ENCODE assay signal across 15 cellular contexts in genomic region chr1:55579332-55579996, GRCh38.
A peak's percentile ranks its signal among the peaks of the same experiment; 100 is the strongest.
DNase-seq lines count a peak whose midpoint lies in the region; ATAC-seq and TF ChIP-seq lines count a peak whose summit lies in the region.
"Had no signal": no experiment of that assay in that cellular context is flagged by ENCODE, and none has a peak within 500 bp of the region (broad histone marks: within the 10 kb centered on the region; RNA-seq: fewer than 3 reads in every experiment).

No MANE protein-coding gene starts in this region.

- H3K9me3 ChIP-seq in IMR-90 (ENCODE audit: control insufficient read depth, insufficient read depth, low read length) (no peaks in the 10 kb centered on the region), prostate gland (no peaks in the 10 kb centered on the region), uterus (no peaks in the 10 kb centered on the region)

- peak overlapping the region; percentile 61; the same call in 1 of the 2 replicates for H2AK5ac ChIP-seq in IMR-90 (ENCODE audit: low read depth, low read length)

- WGBS in IMR-90 (ENCODE audit: extremely low coverage in 2 of 2, insufficient read length in 1 of 2), 2 experiments, result 100% methylated on average over 1 of the region's 3 CpGs; no CpG with 5 or more reads in 1 of the 2 experiments
- 86% methylated on average over 3 of the region's 3 CpGs for WGBS in prostate gland

- H3K4me3 ChIP-seq in IMR-90 (ENCODE audit: insufficient read depth, low read depth, low read length), result no peak overlapping the region
- no peak overlapping the region for H3K4me3 ChIP-seq in prostate gland
- H3K4me3 ChIP-seq in uterus, result no peak overlapping the region

- TF ChIP-seq CTCF in IMR-90 (conservative IDR thresholded peaks at IDR 0.05; ENCODE audit: low read depth, low read length), result no peak
- TF ChIP-seq CTCF in prostate gland (IDR thresholded peaks at IDR 0.05), result no peak
- TF ChIP-seq CTCF in uterus (IDR thresholded peaks at IDR 0.05), result no peak

- no peak overlapping the region for H2AFZ ChIP-seq in IMR-90 (replicated peaks; ENCODE audit: low read length, poor library complexity)

- no peak overlapping the region for H3K56ac ChIP-seq in IMR-90 (ENCODE audit: extremely low read depth, insufficient read depth, low read length)

- H3K14ac ChIP-seq in IMR-90 (replicated peaks; ENCODE audit: low read depth, low read length), result peak overlapping the region; percentile 68

- ATAC-seq in IMR-90 (ENCODE audit: low read depth) (no peak), HG03039 (IDR thresholded peaks at IDR 0.05; ENCODE audit: unreplicated experiment) (no peak), GM18867 (IDR thresholded peaks at IDR 0.05; ENCODE audit: unreplicated experiment) (no peak)
- ATAC-seq: HepG2 had no signal

- H3K9me1 ChIP-seq in IMR-90 (ENCODE audit: insufficient read depth, low read length), result peaks cover 9% of the 10 kb centered on the region; the same call in 1 of the 2 replicates

- H3K9ac ChIP-seq in IMR-90 (ENCODE audit: low read depth, low read length), result no peak overlapping the region

- POLR2A ChIA-PET in IMR-90 (lab: Charles Lee; ENCODE audit: unreplicated experiment), result no interaction called here

- no peak overlapping the region for H2AK9ac ChIP-seq in IMR-90 (replicated peaks; ENCODE audit: low read depth, low read length, poor library complexity)

- DNase-seq in IMR-90 (no peak), astrocyte of the hippocampus (ENCODE audit: low read depth, low spot score) (peak; percentile 29), prostate gland (ENCODE audit: low spot score) (no peak), uterus (no peak), NCI-H524 (lab: John Stamatoyannopoulos, UW) (no peak)
- DNase-seq: AML-193, KG1, NCI-H1436, NCI-H1930, NCI-H226, NCI-H524 treated with DMSO at 0.1 percent for 48 hours had no signal

- peak overlapping the region; percentile 45 for H3K4ac ChIP-seq in IMR-90 (ENCODE audit: low read depth, low read length)

- H2BK5ac ChIP-seq in IMR-90 (ENCODE audit: low read depth, low read length, poor library complexity, severe bottlenecking), result no peak overlapping the region

- intact Hi-C loops in IMR-90 (cut with micrococcal nuclease) (no loop called here), prostate gland (cut with DNase I) (loop anchor here (5.0 kb wide), 4 partner anchors 117 to 998 kb away; partner anchors contain the start of gene PLPP3), uterus (cut with DNase I; ENCODE audit: low total_unique reads) (no loop called here)

- TF ChIP-seq POLR2A in IMR-90 (IDR thresholded peaks at IDR 0.05; ENCODE audit: low read depth, low read length) (no peak), prostate gland (IDR thresholded peaks at IDR 0.05) (no peak), uterus (IDR thresholded peaks at IDR 0.05) (no peak)

- no peak overlapping the region for H3K27ac ChIP-seq in IMR-90 (ENCODE audit: insufficient read depth, low read length)
- H3K27ac ChIP-seq in prostate gland, result peak overlapping the region; percentile 43 to 72
- peak overlapping the region; percentile 76 to 83 for H3K27ac ChIP-seq in uterus
- H3K27ac ChIP-seq: C4-2B had no signal

- H3K27me3 ChIP-seq in IMR-90 (ENCODE audit: control insufficient read depth, insufficient read depth, low read length), result no peaks in the 10 kb centered on the region
- H3K27me3 ChIP-seq in prostate gland (replicated peaks; ENCODE audit: insufficient read depth), result no peaks in the 10 kb centered on the region
- no peaks in the 10 kb centered on the region for H3K27me3 ChIP-seq in uterus

- H2BK20ac ChIP-seq in IMR-90 (ENCODE audit: low read depth, low read length), result peak overlapping the region; percentile 32; the same call in 1 of the 2 replicates

- peak overlapping the region; percentile 43 for H4K91ac ChIP-seq in IMR-90 (ENCODE audit: insufficient read depth, low read depth, low read length)

- peak overlapping the region in 1 of 2 experiments; percentile 12; a peak in 1 of 4 replicates for H4K8ac ChIP-seq in IMR-90 (ENCODE audit: low read depth in 2 of 2, low read length in 2 of 2)

- in situ Hi-C loops in IMR-90 (cut with MboI; ENCODE audit: low sequenced_read_pairs), result no loop called here

- no peak overlapping the region for H3K4me2 ChIP-seq in IMR-90 (ENCODE audit: low read depth, low read length)

- H4K20me1 ChIP-seq in IMR-90 (ENCODE audit: insufficient read depth, low read length), result no peaks in the 10 kb centered on the region

- H3K36me3 ChIP-seq in IMR-90 (ENCODE audit: control insufficient read depth, insufficient read depth, low read length) (no peaks in the 10 kb centered on the region), prostate gland (no peaks in the 10 kb centered on the region), uterus (no peaks in the 10 kb centered on the region)

- H3K23ac ChIP-seq in IMR-90 (ENCODE audit: low read depth, low read length), result no peak overlapping the region

- 0 out of 3 replicates have a peak overlapping the region, but pooled peaks have one; percentile 57 for H2BK15ac ChIP-seq in IMR-90 (ENCODE audit: low read depth, low read length)

- dilution Hi-C loops in IMR-90 (cut with HindIII; ENCODE audit: low sequenced_read_pairs, unreplicated experiment), result no loop called here

- H3K4me1 ChIP-seq in IMR-90 (ENCODE audit: control insufficient read depth, insufficient read depth, low read length) (peaks cover 8% of the 10 kb centered on the region), prostate gland (replicated peaks) (no peaks in the 10 kb centered on the region), uterus (peaks cover 0 to 7% of the 10 kb centered on the region in 2 donors)

- H3K18ac ChIP-seq in IMR-90 (ENCODE audit: low read depth, low read length), result peak overlapping the region; percentile 69

- H4K5ac ChIP-seq in IMR-90 (ENCODE audit: low read depth, low read length), result no peak overlapping the region; the same call in 1 of the 2 replicates

- CTCF ChIA-PET in IMR-90 (lab: Yijun Ruan, JAX), result interaction anchor here (0.6 to 1.2 kb wide), 3 partner anchors 39 to 392 kb away, joined by 3 read pairs; no protein-coding TSS in a partner anchor

- no peak for TF ChIP-seq RAD21 in IMR-90 (IDR thresholded peaks at IDR 0.05; ENCODE audit: low read length)

- peak overlapping the region; percentile 51 for H2BK120ac ChIP-seq in IMR-90 (ENCODE audit: low read depth, low read length)

- BruUV-seq in IMR-90 (replicated peaks; lab: Mats Ljungman, UMichigan), result no TSS peak

- no peaks in the 10 kb centered on the region for H3K79me1 ChIP-seq in IMR-90 (ENCODE audit: low read depth in 1 of 2, low read length in 2 of 2)

TF ChIP-seq in IMR-90, 13 proteins besides CTCF, POLR2A, EP300 and RAD21:
- TF ChIP-seq FOS (IDR thresholded peaks at IDR 0.05; ENCODE audit: low read depth, low read length) (no peak), CEBPB (IDR thresholded peaks at IDR 0.05; ENCODE audit: low read depth, low read length) (no peak), MAFK (IDR thresholded peaks at IDR 0.05; ENCODE audit: low read depth, low read length) (no peak), RFX5 (IDR thresholded peaks at IDR 0.05; ENCODE audit: low read depth, low read length) (no peak), SMC3 (IDR thresholded peaks at IDR 0.05; ENCODE audit: low read depth, low read length) (no peak), USF2 (IDR thresholded peaks at IDR 0.05; ENCODE audit: low read depth, low read length) (no peak), BHLHE40 (IDR thresholded peaks at IDR 0.05; ENCODE audit: low read depth, low read length) (no peak), NFE2L2 (IDR thresholded peaks at IDR 0.05; ENCODE audit: low read depth, low read length) (no peak), MAZ (IDR thresholded peaks at IDR 0.05; ENCODE audit: borderline replicate concordance, low read depth, low read length) (no peak), ELK1 (IDR thresholded peaks at IDR 0.05; ENCODE audit: borderline replicate concordance, low read depth, low read length) (no peak), MXI1 (IDR thresholded peaks at IDR 0.05; ENCODE audit: borderline replicate concordance, low read depth, low read length) (no peak), RCOR1 (IDR thresholded peaks at IDR 0.05; ENCODE audit: insufficient replicate concordance, low read length) (no peak), CHD1 (IDR thresholded peaks at IDR 0.05; ENCODE audit: low read depth, low read length) (no peak)
